9 cellular contexts compared by ENCODE assay signal in genomic region chr15:99212401-99212800, GRCh38. TPM values are rescaled to one million over a fixed set of nuclear protein-coding genes. Genes with fewer than 3 reads are reported as not detected.
DNase-seq lines count a peak whose midpoint lies in the region; ATAC-seq, FAIRE-seq and TF ChIP-seq lines count a peak whose summit lies in the region.
"Had no signal": no experiment of that assay in that cellular context is flagged by ENCODE, and none has a peak within 500 bp of the region (broad histone marks: within the 10 kb centered on the region; RNA-seq: fewer than 3 reads in every experiment).

No MANE protein-coding gene starts in this region.

- CTCF ChIA-PET in AG04449 (lab: Yijun Ruan, JAX) = interaction anchor here (0.7 to 14.3 kb wide), 17 partner anchors 10 to 146 kb away, joined by 3 to 356 read pairs (median 4); partner anchors contain the start of gene SYNM
- CTCF ChIA-PET in endothelial cell of umbilical vein (lab: Charles Lee) = interaction anchor here (0.9 to 8.9 kb wide), 3 partner anchors 106 to 136 kb away, joined by 5 to 226 read pairs (median 40); partner anchors contain the start of gene SYNM

- H3K36me3 ChIP-seq in MG63 (peaks cover 2% of the 10 kb centered on the region; the same call in 1 of the 2 replicates), endothelial cell of umbilical vein (ENCODE audit: control insufficient read depth in 2 of 2, extremely low read depth in 1 of 2, insufficient read depth in 2 of 2, low read length in 2 of 2) (no peaks in the 10 kb centered on the region), ascending aorta (peaks cover 8 to 14% of the 10 kb centered on the region in 2 donors)
- H3K36me3 ChIP-seq: neutrophil had no signal

- H3K27me3 ChIP-seq in MG63 (no peaks in the 10 kb centered on the region), endothelial cell of umbilical vein (ENCODE audit: control insufficient read depth in 2 of 2, insufficient read depth in 2 of 2, low read length in 2 of 2) (no peaks in the 10 kb centered on the region), ascending aorta (no peaks in the 10 kb centered on the region)
- H3K27me3 ChIP-seq: neutrophil had no signal

- H4K20me1 ChIP-seq in endothelial cell of umbilical vein (replicated peaks; ENCODE audit: control insufficient read depth, extremely low read depth, insufficient read depth, low read length) = no peaks in the 10 kb centered on the region

- H3K4me1 ChIP-seq in endothelial cell of umbilical vein (ENCODE audit: control insufficient read depth, extremely low read depth, insufficient read depth, low read length) (peaks cover 11% of the 10 kb centered on the region), ascending aorta (no peaks in the 10 kb centered on the region)

- H3K4me2 ChIP-seq in endothelial cell of umbilical vein (ENCODE audit: insufficient read depth, low read length) = no peak overlapping the region

- intact Hi-C loops in endothelial cell of umbilical vein (cut with micrococcal nuclease) (loop anchor here (2.0 to 10.0 kb wide), 3 partner anchors 46 to 694 kb away; no protein-coding TSS in a partner anchor), left colon (cut with DNase I, micrococcal nuclease) (loop anchor here in 1 of 2 donors (5.0 kb wide), 1 partner anchor 110 kb away; no protein-coding TSS in a partner anchor), ascending aorta (cut with DNase I) (no loop called here)

- ATAC-seq in left colon (peak; percentile 22), HG02623 (IDR thresholded peaks at IDR 0.05; ENCODE audit: unreplicated experiment) (no peak), HG02973 (IDR thresholded peaks at IDR 0.05; ENCODE audit: unreplicated experiment) (no peak)

- no peak overlapping the region for H3K9ac ChIP-seq in endothelial cell of umbilical vein (replicated peaks; ENCODE audit: extremely low read depth, insufficient read depth, low read length)

- no peak overlapping the region for H2AFZ ChIP-seq in endothelial cell of umbilical vein (ENCODE audit: low read depth, low read length)

- BruUV-seq in endothelial cell of umbilical vein (replicated peaks; lab: Mats Ljungman, UMichigan) = no TSS peak

- no peaks in the 10 kb centered on the region for H3K9me1 ChIP-seq in endothelial cell of umbilical vein (replicated peaks; ENCODE audit: control insufficient read depth, extremely low read depth, insufficient read depth, low read length)

- no peak for FAIRE-seq in endothelial cell of umbilical vein (lab: Jason Lieb, UNC)

- no peak overlapping the region for H3K27ac ChIP-seq in endothelial cell of umbilical vein (ENCODE audit: insufficient read depth, low read depth, low read length)
- no peak overlapping the region for H3K27ac ChIP-seq in ascending aorta
- H3K27ac ChIP-seq: neutrophil had no signal

- DNase-seq in AG04449 (ENCODE audit: low read depth, low spot score) (peak; percentile 12), MG63 (peak; percentile 3), endothelial cell of umbilical vein (ENCODE audit: low read depth, low spot score) (no peak), left colon (peak in 1 of 2 donors; percentile 59), ascending aorta (ENCODE audit: low spot score in 2 of 2) (no peak), SK-N-DZ (ENCODE audit: low spot score) (no peak)

- no peaks in the 10 kb centered on the region for H3K79me2 ChIP-seq in endothelial cell of umbilical vein (ENCODE audit: control insufficient read depth, insufficient read depth, low read length)

- H3K4me3 ChIP-seq in AG04449 (ENCODE audit: low read depth, low read length) (no peak overlapping the region), MG63 (no peak overlapping the region), endothelial cell of umbilical vein (replicated peaks in 1 of 3; ENCODE audit: insufficient read depth in 1 of 3, low read depth in 1 of 3, low read length in 3 of 3) (no peak overlapping the region), ascending aorta (no peak overlapping the region)

- no peak for TF ChIP-seq POLR2A in endothelial cell of umbilical vein (IDR thresholded peaks at IDR 0.05; ENCODE audit: low read depth, low read length)

- dilution Hi-C loops in endothelial cell of umbilical vein (cut with MboI; ENCODE audit: extremely low pct_ligation_motif_present, low sequenced_read_pairs) = no loop called here

- H3K9me3 ChIP-seq in MG63 = no peaks in the 10 kb centered on the region
- H3K9me3 ChIP-seq in endothelial cell of umbilical vein (replicated peaks; ENCODE audit: control insufficient read depth, insufficient read depth, low read length) = no peaks in the 10 kb centered on the region
- no peaks in the 10 kb centered on the region for H3K9me3 ChIP-seq in ascending aorta
- H3K9me3 ChIP-seq: neutrophil had no signal

- TF ChIP-seq CTCF in AG04449 (IDR thresholded peaks at IDR 0.05; ENCODE audit: insufficient read depth, low read length, missing control alignments) (no peak), endothelial cell of umbilical vein (IDR thresholded peaks at IDR 0.05; ENCODE audit: extremely low read depth in 1 of 2, insufficient read depth in 1 of 2, low read depth in 1 of 2, low read length in 2 of 2) (no peak), ascending aorta (IDR thresholded peaks at IDR 0.05) (no peak)

- POLR2A ChIA-PET in AG04449 (lab: Yijun Ruan, JAX) (no interaction called here), endothelial cell of umbilical vein (lab: Charles Lee) (no interaction called here)

TF ChIP-seq in endothelial cell of umbilical vein, 7 proteins besides CTCF, POLR2A, EP300 and RAD21:
- TF ChIP-seq EZH2 (IDR thresholded peaks at IDR 0.05; ENCODE audit: borderline replicate concordance, low read depth, low read length, severe bottlenecking) (no peak), FOS (IDR thresholded peaks at IDR 0.05; ENCODE audit: borderline replicate concordance, insufficient read depth, low read length) (peak; percentile 12), MAX (IDR thresholded peaks at IDR 0.05; ENCODE audit: insufficient read depth, insufficient read length) (no peak)

RNA-seq across cellular contexts. Expression of gene TTC23, which starts 37.0 kb away (rescaled TPM):
- 6.7 and 12.2 TPM in 2 replicates for total RNA-seq in MG63 (2014; rRNA removed; shearing (Covaris generic); ENCODE audit: low replicate concordance)
- 18.6 and 27.3 TPM in 2 replicates for total RNA-seq in endothelial cell of umbilical vein
- polyA plus RNA-seq in endothelial cell of umbilical vein = 3.0 and 4.1 TPM in 2 replicates
- 3.6 and 4.5 TPM in 2 replicates for polyA plus RNA-seq in endothelial cell of umbilical vein (2011; cell fraction: cytosol; rRNA removed)
- 10.1 and 10.9 TPM in 2 replicates for polyA plus RNA-seq in endothelial cell of umbilical vein (2011; cell fraction: nucleus; rRNA removed)
- polyA plus RNA-seq in endothelial cell of umbilical vein (2012) = 15.8 and 18.0 TPM in 2 replicates
- polyA minus RNA-seq in endothelial cell of umbilical vein = 6.5 and 7.0 TPM in 2 replicates
- 4.0 TPM for polyA minus RNA-seq in endothelial cell of umbilical vein (2011; cell fraction: cytosol; rRNA and poly(A)+ RNA removed)
- 16.3 and 22.2 TPM in 2 replicates for polyA minus RNA-seq in endothelial cell of umbilical vein (2011; cell fraction: nucleus; rRNA and poly(A)+ RNA removed)
- 10 to 100 TPM; 16.0 to 18.6 TPM for total RNA-seq in left colon
- total RNA-seq in ascending aorta = 37.3 TPM
- 3.9 and 5.0 TPM in 2 replicates for polyA plus RNA-seq in SK-N-DZ (2014; cell fraction: cytosol; rRNA removed)
- polyA plus RNA-seq in SK-N-DZ (2014; cell fraction: nucleus; rRNA removed) = 4.7 and 5.9 TPM in 2 replicates

RNA-seq across cellular contexts. Expression of gene LRRC28, which starts 38.9 kb away (rescaled TPM):
- total RNA-seq in MG63 (2014; rRNA removed; shearing (Covaris generic); ENCODE audit: low replicate concordance) = 14.3 and 32.9 TPM in 2 replicates
- total RNA-seq in endothelial cell of umbilical vein (19.6 and 22.4 TPM in 2 replicates), left colon (10 to 100 TPM; 24.8 to 32.2 TPM), ascending aorta (24.2 TPM)
- polyA plus RNA-seq in endothelial cell of umbilical vein = 26.7 and 27.8 TPM in 2 replicates
- 26.0 TPM in 2 replicates for polyA plus RNA-seq in endothelial cell of umbilical vein (2011; cell fraction: cytosol; rRNA removed)
- 22.9 and 23.9 TPM in 2 replicates for polyA plus RNA-seq in endothelial cell of umbilical vein (2011; cell fraction: nucleus; rRNA removed)
- polyA plus RNA-seq in endothelial cell of umbilical vein (2012) = 17.3 and 21.0 TPM in 2 replicates
- polyA minus RNA-seq in endothelial cell of umbilical vein = 46.6 and 47.2 TPM in 2 replicates
- polyA minus RNA-seq in endothelial cell of umbilical vein (2011; cell fraction: cytosol; rRNA and poly(A)+ RNA removed) = 2.6 TPM
- 57.0 and 84.0 TPM in 2 replicates for polyA minus RNA-seq in endothelial cell of umbilical vein (2011; cell fraction: nucleus; rRNA and poly(A)+ RNA removed)
- 20.0 and 23.0 TPM in 2 replicates for polyA plus RNA-seq in SK-N-DZ (2014; cell fraction: cytosol; rRNA removed)
- polyA plus RNA-seq in SK-N-DZ (2014; cell fraction: nucleus; rRNA removed) = 12.7 and 17.3 TPM in 2 replicates

Comparison
In these comparisons a context has a peak if more than half of its experiments do, and no peak if none do; other contexts are left out.
1. DNase-seq: peak in AG04449 (single experiment) and MG63 (single experiment); none in endothelial cell of umbilical vein (single experiment), ascending aorta (0 of 2) and SK-N-DZ (single experiment).